In genomic region chr10:34768261-34768971, GRCh38 we compare ENCODE assay signal across 2 cellular contexts.
TF ChIP-seq lines count a peak whose summit lies in the region.

No MANE protein-coding gene starts in this region.

TF ChIP-seq in liver, 16 proteins besides CTCF, POLR2A, EP300 and RAD21 (continued from another document):
- peak; percentile 12 for TF ChIP-seq REST (IDR thresholded peaks at IDR 0.05)
- TF ChIP-seq FOXA2 (IDR thresholded peaks at IDR 0.05), result no peak
- no peak for TF ChIP-seq ZBTB33 (IDR thresholded peaks at IDR 0.05)
- TF ChIP-seq SP1 (IDR thresholded peaks at IDR 0.05), result no peak
- no peak for TF ChIP-seq ATF3 (IDR thresholded peaks at IDR 0.05)
- TF ChIP-seq JUND (IDR thresholded peaks at IDR 0.05), result no peak
- no peak for TF ChIP-seq EGR1 (IDR thresholded peaks at IDR 0.05; ENCODE audit: low read depth in 2 of 2)
- TF ChIP-seq MAX (IDR thresholded peaks at IDR 0.05), result peak; percentile 42
- peak; percentile 29 to 45 for TF ChIP-seq HNF4A (conservative IDR thresholded peaks at IDR 0.05)

TF ChIP-seq in HepG2, 621 proteins besides CTCF, POLR2A, EP300 and RAD21 (continued from another document):
- TF ChIP-seq ZNF281 (CRISPR knock-in tag; IDR thresholded peaks at IDR 0.05; ENCODE audit: borderline replicate concordance), result no peak
- no peak for TF ChIP-seq HNF1B (CRISPR knock-in tag; IDR thresholded peaks at IDR 0.05)
- TF ChIP-seq NFATC3 (CRISPR knock-in tag; IDR thresholded peaks at IDR 0.05), result no peak
- no peak for TF ChIP-seq FLYWCH1 (CRISPR knock-in tag; IDR thresholded peaks at IDR 0.05)
- TF ChIP-seq AKAP8 (CRISPR knock-in tag; IDR thresholded peaks at IDR 0.05), result no peak
- TF ChIP-seq NAIF1 (CRISPR knock-in tag; IDR thresholded peaks at IDR 0.05; ENCODE audit: borderline replicate concordance), result no peak
- TF ChIP-seq ZNF547 (CRISPR knock-in tag; IDR thresholded peaks at IDR 0.05), result no peak
- TF ChIP-seq PHB2 (IDR thresholded peaks at IDR 0.05; ENCODE audit: partially characterized antibody), result no peak
- TF ChIP-seq STAT5B (CRISPR knock-in tag; IDR thresholded peaks at IDR 0.05), result no peak
- no peak for TF ChIP-seq GLI4 (CRISPR knock-in tag; IDR thresholded peaks at IDR 0.05; ENCODE audit: borderline replicate concordance)
- no peak for TF ChIP-seq MXI1 (IDR thresholded peaks at IDR 0.05; ENCODE audit: borderline replicate concordance, low read depth, low read length)
- TF ChIP-seq BCL6 (CRISPR knock-in tag; IDR thresholded peaks at IDR 0.05), result no peak
- TF ChIP-seq RELA (CRISPR knock-in tag; IDR thresholded peaks at IDR 0.05), result no peak
- TF ChIP-seq ZNF788 (CRISPR knock-in tag; IDR thresholded peaks at IDR 0.05; ENCODE audit: borderline replicate concordance), result no peak
- TF ChIP-seq ZNF230 (CRISPR knock-in tag; IDR thresholded peaks at IDR 0.05), result no peak
